ENCODE assay signal across 1 cellular context in the genomic region with DNA sequence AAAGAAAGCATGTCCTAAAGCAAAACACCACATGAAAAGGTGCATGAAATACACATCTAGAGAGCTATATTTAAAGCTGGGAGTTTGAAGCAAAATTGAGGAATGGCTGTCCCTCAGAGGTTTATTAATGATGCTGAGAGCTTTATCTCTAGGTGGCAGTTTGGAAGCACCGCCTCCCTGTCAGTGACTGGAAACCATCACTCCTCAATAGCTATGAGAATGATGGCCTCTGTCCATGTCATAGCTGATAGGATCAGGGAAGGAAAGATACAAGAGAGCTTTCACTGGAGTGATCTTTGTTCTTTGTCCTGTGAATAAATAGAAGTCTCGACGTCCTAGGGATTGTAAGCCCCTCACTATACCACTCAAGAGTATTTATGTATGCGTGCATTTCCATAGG.
TF ChIP-seq lines count a peak whose summit lies in the region.

No MANE protein-coding gene starts in this region.

TF ChIP-seq in SK-N-SH, 30 proteins besides CTCF, POLR2A, EP300 and RAD21 (continued from another document):
- peak; percentile 79 for TF ChIP-seq PBX3 (IDR thresholded peaks at IDR 0.05)
- TF ChIP-seq GATA2 (CRISPR knock-in tag; IDR thresholded peaks at IDR 0.05) = peak; percentile 35; the same call in 1 of the 2 replicates
TF ChIP-seq in SK-N-SH: peak in this region for 2.
